Comparison of ENCODE assay signal across 10 cellular contexts in the genomic region with DNA sequence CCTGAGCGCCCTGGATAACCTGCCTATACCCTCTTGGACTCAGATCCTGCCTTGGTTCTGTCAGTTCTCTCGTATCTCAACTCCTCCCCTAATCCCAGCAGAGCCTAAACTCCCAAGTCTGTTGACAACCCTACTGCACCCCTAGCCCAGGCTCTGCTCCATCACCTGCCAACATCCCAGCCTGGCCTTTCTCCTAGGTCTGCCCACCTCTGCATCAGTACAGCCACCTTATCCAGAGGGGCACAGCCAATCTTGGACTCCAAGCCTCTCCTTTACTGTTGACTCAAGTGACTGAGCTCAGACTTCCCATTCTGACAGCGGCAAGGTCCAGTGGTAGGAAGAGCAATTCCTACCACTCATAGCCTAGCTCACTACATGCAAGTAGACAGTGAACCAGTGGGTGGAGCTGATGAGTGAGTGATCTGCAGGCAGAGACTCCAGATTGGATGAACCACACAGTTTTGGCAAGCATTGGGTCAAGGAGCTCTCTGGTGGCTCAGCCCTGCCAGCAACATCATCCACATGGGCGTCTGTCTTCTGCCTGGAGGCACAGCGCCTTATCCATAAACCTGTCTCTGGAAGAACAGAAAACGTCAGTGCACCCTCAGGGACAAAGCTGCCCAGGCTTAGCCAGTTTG. TPM values are rescaled to one million over a fixed set of nuclear protein-coding genes. Genes with fewer than 3 reads are reported as not detected.
DNase-seq lines count a peak whose midpoint lies in the region; ATAC-seq and TF ChIP-seq lines count a peak whose summit lies in the region.
"Had no signal": no experiment of that assay in that cellular context is flagged by ENCODE, and none has a peak within 500 bp of the region (broad histone marks: within the 10 kb centered on the region; RNA-seq: fewer than 3 reads in every experiment).

No MANE protein-coding gene starts in this region.

- H3K9me3 Mint-ChIP-seq in CD8-positive, alpha-beta T cell = no peaks in the 10 kb centered on the region

- no peaks in the 10 kb centered on the region for H3K9me2 ChIP-seq in GM23248 (ENCODE audit: insufficient read depth)

- in situ Hi-C loops in GM23248 (cut with MboI) = no loop called here

- H2AFZ ChIP-seq in GM23248 = no peak overlapping the region

- H3K27ac ChIP-seq in CD8-positive, alpha-beta T cell (ENCODE audit: low read depth, low read length) = no peak overlapping the region
- no peak overlapping the region for H3K27ac ChIP-seq in GM23248

- no peaks in the 10 kb centered on the region for H3K36me3 ChIP-seq in CD8-positive, alpha-beta T cell (ENCODE audit: insufficient read depth, low read length)
- no peaks in the 10 kb centered on the region for H3K36me3 ChIP-seq in GM23248 (ENCODE audit: low read depth)

- no peaks in the 10 kb centered on the region for H3K27me3 Mint-ChIP-seq in CD8-positive, alpha-beta T cell (ENCODE audit: low read depth)

- POLR2A ChIA-PET in CD8-positive, alpha-beta T cell (lab: Charles Lee) = interaction anchor here (0.8 kb wide), 1 partner anchor 11 kb away, joined by 4 read pairs; no protein-coding TSS in a partner anchor

- H3K4me2 ChIP-seq in GM23248 (ENCODE audit: unreplicated experiment) = no peak overlapping the region

- no peaks in the 10 kb centered on the region for H4K20me1 ChIP-seq in GM23248 (ENCODE audit: insufficient read depth)

- no peaks in the 10 kb centered on the region for H3K27me3 ChIP-seq in CD8-positive, alpha-beta T cell (ENCODE audit: insufficient read depth, low read length)
- no peaks in the 10 kb centered on the region for H3K27me3 ChIP-seq in GM23248 (replicated peaks; ENCODE audit: insufficient read depth)

- peaks cover 11% of the 10 kb centered on the region for H3F3A ChIP-seq in GM23248 (ENCODE audit: insufficient read depth)

- 51 to 58% methylated on average over 6 of the region's 6 CpGs for WGBS in GM23248 (ENCODE audit: low coverage in 1 of 2, low lambda C conversion rate in 2 of 2, missing lambda C conversion rate in 2 of 2), 2 experiments

- no peak overlapping the region for H3K4me3 Mint-ChIP-seq in CD8-positive, alpha-beta T cell
- H3K4me3 Mint-ChIP-seq: nephron had no signal

- H3K9me3 ChIP-seq in CD8-positive, alpha-beta T cell (ENCODE audit: low read length) = no peaks in the 10 kb centered on the region
- no peaks in the 10 kb centered on the region for H3K9me3 ChIP-seq in GM23248 (ENCODE audit: low read depth)

- intact Hi-C loops in CD8-positive, alpha-beta T cell (cut with DNase I, micrococcal nuclease) = loop anchor here in 1 of 2 experiments (1.0 kb wide), 1 partner anchor 9 kb away; no protein-coding TSS in a partner anchor

- H3K79me2 ChIP-seq in GM23248 (ENCODE audit: insufficient read depth) = no peaks in the 10 kb centered on the region

- H3K27ac Mint-ChIP-seq in CD8-positive, alpha-beta T cell = no peak overlapping the region
- H3K27ac Mint-ChIP-seq: nephron had no signal

- H3K36me3 Mint-ChIP-seq in CD8-positive, alpha-beta T cell = peaks cover 45% of the 10 kb centered on the region

- peaks cover 8% of the 10 kb centered on the region for H3K4me1 ChIP-seq in CD8-positive, alpha-beta T cell (ENCODE audit: insufficient read depth, low read length)
- H3K4me1 ChIP-seq in GM23248 (ENCODE audit: insufficient read depth) = peaks cover 10% of the 10 kb centered on the region

- DNase-seq in CD8-positive, alpha-beta T cell = no peak
- DNase-seq in GM23248 (peak; percentile 64), RKO (ENCODE audit: low spot score) (peak; percentile 52), iPS-NIHi7 (ENCODE audit: extremely low spot score) (peak; percentile 76), NCI-H1092 (lab: John Stamatoyannopoulos, UW) (no peak), D341Med (ENCODE audit: low spot score) (no peak)
- DNase-seq: activated T-cell treated with anti-CD3 and anti-CD28 coated beads for 4 hours had no signal

- CTCF ChIA-PET in CD8-positive, alpha-beta T cell (lab: Charles Lee) = interaction anchor here (0.7 to 2.1 kb wide), 4 partner anchors 9 to 50 kb away, joined by 3 to 7 read pairs (median 5); a partner anchor contains a TSS

- no peak overlapping the region for H3K4me3 ChIP-seq in CD8-positive, alpha-beta T cell (ENCODE audit: low read depth, low read length)
- H3K4me3 ChIP-seq in GM23248 = no peak overlapping the region

- H3K9ac ChIP-seq in GM23248 = no peak overlapping the region

- no peak for TF ChIP-seq CTCF in CD8-positive, alpha-beta T cell (IDR thresholded peaks at IDR 0.05)

- peak; percentile 20 for ATAC-seq in CD8-positive, alpha-beta T cell
- ATAC-seq in HG03378 (IDR thresholded peaks at IDR 0.05; ENCODE audit: unreplicated experiment) (no peak), GM18909 (IDR thresholded peaks at IDR 0.05; ENCODE audit: poor library complexity, unreplicated experiment) (no peak)

- peaks cover 15% of the 10 kb centered on the region for H3K4me1 Mint-ChIP-seq in CD8-positive, alpha-beta T cell (ENCODE audit: low read depth)
- H3K4me1 Mint-ChIP-seq: nephron had no signal

RNA-seq across cellular contexts. Expression of a gene that starts 26.5 kb away (rescaled TPM):
- 10 to 100 TPM; 45.7 to 50.6 TPM for total RNA-seq in CD8-positive, alpha-beta T cell
- total RNA-seq in GM23248 (2014; rRNA removed; shearing (Covaris generic)) = 13.0 and 14.3 TPM in 2 replicates
- polyA plus RNA-seq in GM23248 (2016; fragmentation: Nextera tagmentation; extraction: Ambion mirVana) = 9.6 and 10.5 TPM in 2 replicates

RNA-seq across cellular contexts. Expression of a gene that starts 42.2 kb away (rescaled TPM):
- under 1 TPM; 0.14 to 0.33 TPM for total RNA-seq in CD8-positive, alpha-beta T cell
- not detected in 2 replicates for total RNA-seq in GM23248 (2014; rRNA removed; shearing (Covaris generic))
- not detected in 2 replicates for polyA plus RNA-seq in GM23248 (2016; fragmentation: Nextera tagmentation; extraction: Ambion mirVana)

RNA-seq across cellular contexts. Expression of a gene that starts 42.8 kb away (rescaled TPM):
- under 1 TPM in 1 of 2 experiments, not detected in 1; 0.08 TPM for total RNA-seq in CD8-positive, alpha-beta T cell
- not detected in 2 replicates for total RNA-seq in GM23248 (2014; rRNA removed; shearing (Covaris generic))
- polyA plus RNA-seq in GM23248 (2016; fragmentation: Nextera tagmentation; extraction: Ambion mirVana) = not detected in 2 replicates

Comparison
In these comparisons a context has a peak if more than half of its experiments do, and no peak if none do; other contexts are left out.
1. DNase-seq: peak in GM23248 (single experiment), RKO (single experiment) and iPS-NIHi7 (single experiment); none in CD8-positive, alpha-beta T cell (0 of 7), NCI-H1092 (single experiment) and D341Med (single experiment).